ENCODE assay signal across 14 cellular contexts in genomic region chr2:226679389-226680057, GRCh38.
A peak's percentile ranks its signal among the peaks of the same experiment; 100 is the strongest.
DNase-seq lines count a peak whose midpoint lies in the region; ATAC-seq and TF ChIP-seq lines count a peak whose summit lies in the region.
"Had no signal": no experiment of that assay in that cellular context is flagged by ENCODE, and none has a peak within 500 bp of the region (broad histone marks: within the 10 kb centered on the region; RNA-seq: fewer than 3 reads in every experiment).

No MANE protein-coding gene starts in this region.

- ATAC-seq in HCT116: no peak
- ATAC-seq in left colon: peak; percentile 28
- ATAC-seq in psoas muscle: peak; percentile 90 to 97 (median 94)
- ATAC-seq in HG02610 (IDR thresholded peaks at IDR 0.05; ENCODE audit: unreplicated experiment): no peak
- no peak for ATAC-seq in omental fat pad (ENCODE audit: low FRiP score)
- ATAC-seq: GM12878, K562 had no signal

- DNase-seq in HCT116 (ENCODE audit: low read depth, low spot score) (no peak), SJCRH30 (peak; percentile 68 to 84), left colon (no peak), psoas muscle (peak in 1 of 2 donors; percentile 56), cerebellar nuclear complex (lab: John Stamatoyannopoulos, UW) (no peak), omental fat pad (ENCODE audit: low spot score) (no peak)
- DNase-seq in activated CD4-positive, CD25-positive, alpha-beta regulatory T cell treated with anti-CD3 and anti-CD28 coated beads, Interleukin-2, amount 50 U/mL, for 72 hours: no peak
- DNase-seq: CD8-positive, alpha-beta memory T cell; GOT3; H9 had no signal

- POLR2A ChIA-PET in HCT116 (lab: Charles Lee): no interaction called here

- no peaks in the 10 kb centered on the region for H3K9me3 ChIP-seq in HCT116 (ENCODE audit: control insufficient read depth in 1 of 2, insufficient read depth in 1 of 2, low read depth in 1 of 2, low read length in 2 of 2)
- H3K9me3 ChIP-seq in SJCRH30 (replicated peaks): no peaks in the 10 kb centered on the region; the same call in 1 of the 2 replicates
- no peaks in the 10 kb centered on the region for H3K9me3 ChIP-seq in psoas muscle
- H3K9me3 ChIP-seq: BLaER1 had no signal

- no TSS peak for BruUV-seq in HCT116 (replicated peaks; lab: Mats Ljungman, UMichigan)

- TF ChIP-seq CTCF in HCT116 (IDR thresholded peaks at IDR 0.05 in 2 of 3, conservative IDR thresholded peaks at IDR 0.05 in 1 of 3; ENCODE audit: borderline replicate concordance in 1 of 3, insufficient read depth in 1 of 3, low read depth in 2 of 3, low read length in 2 of 3) (no peak), psoas muscle (IDR thresholded peaks at IDR 0.05) (no peak), omental fat pad (IDR thresholded peaks at IDR 0.05) (no peak)

- H3K4me1 ChIP-seq in HCT116 (ENCODE audit: control insufficient read depth in 1 of 2, insufficient read depth in 2 of 2, low read length in 2 of 2) (peaks cover 45 to 51% of the 10 kb centered on the region in 2 experiments), SJCRH30 (peaks cover 27% of the 10 kb centered on the region), psoas muscle (peaks cover 15% of the 10 kb centered on the region)
- H3K4me1 ChIP-seq: BLaER1 had no signal

- no peak for TF ChIP-seq RAD21 in HCT116 (IDR thresholded peaks at IDR 0.05; ENCODE audit: low read depth)

- H3K27ac ChIP-seq in HCT116 (ENCODE audit: low read depth, low read length): peak overlapping the region; percentile 3; the same call in 1 of the 2 replicates
- no peak overlapping the region for H3K27ac ChIP-seq in SJCRH30
- H3K27ac ChIP-seq in psoas muscle: peak overlapping the region; percentile 82
- H3K27ac ChIP-seq: BLaER1 had no signal

- H3K9me2 ChIP-seq in HCT116 (ENCODE audit: insufficient read depth): no peaks in the 10 kb centered on the region

- peak overlapping the region; percentile 79 for H2AFZ ChIP-seq in HCT116 (ENCODE audit: low read depth, low read length, poor library complexity, severe bottlenecking)

- H3K4me2 ChIP-seq in HCT116 (ENCODE audit: low read length): no peak overlapping the region
- H3K4me2 ChIP-seq: BLaER1 had no signal

- CTCF ChIA-PET in HCT116 (lab: Charles Lee): no interaction called here

- WGBS in psoas muscle, 3 donors: 38 to 62% (median 41%) methylated on average over 7 of the region's 7 CpGs

- no peaks in the 10 kb centered on the region for H4K20me1 ChIP-seq in HCT116 (ENCODE audit: insufficient read depth)
- H4K20me1 ChIP-seq: BLaER1 had no signal

- peaks cover 0 to 3% of the 10 kb centered on the region in 2 experiments; a peak in 1 of 4 replicates for H3K36me3 ChIP-seq in HCT116 (ENCODE audit: control insufficient read depth in 1 of 2, insufficient read depth in 2 of 2, low read length in 2 of 2)
- H3K36me3 ChIP-seq in SJCRH30: no peaks in the 10 kb centered on the region
- no peaks in the 10 kb centered on the region for H3K36me3 ChIP-seq in psoas muscle (ENCODE audit: insufficient read depth in 1 of 2, low read depth in 1 of 2)
- H3K36me3 ChIP-seq: BLaER1 had no signal

- RAD21 ChIA-PET in HCT116 (lab: Charles Lee; ENCODE audit: low non-redundant PET in 1 of 2, low total read pairs in 2 of 2, uncharacterized antibody in 2 of 2, unreplicated experiment in 2 of 2): no interaction called here

- H3K27me3 ChIP-seq in HCT116 (ENCODE audit: insufficient read depth, low read length) (no peaks in the 10 kb centered on the region), SJCRH30 (no peaks in the 10 kb centered on the region), psoas muscle (ENCODE audit: insufficient read depth in 3 of 3, low read length in 2 of 3) (no peaks in the 10 kb centered on the region)
- H3K27me3 ChIP-seq: BLaER1 had no signal

- TF ChIP-seq POLR2A in HCT116 (IDR thresholded peaks at IDR 0.05; ENCODE audit: borderline replicate concordance, extremely low read depth, insufficient read depth, insufficient read length): no peak

- intact Hi-C loops in HCT116 (cut with micrococcal nuclease) (no loop called here), left colon (cut with DNase I, micrococcal nuclease) (no loop called here), psoas muscle (cut with DNase I) (no loop called here)

- H3K4me3 ChIP-seq in HCT116 (replicated peaks in 1 of 2; ENCODE audit: low read depth in 1 of 2, low read length in 2 of 2) (no peak overlapping the region), SJCRH30 (no peak overlapping the region), psoas muscle (peak overlapping the region; percentile 31)
- H3K4me3 ChIP-seq: BLaER1, GM12878, K562 had no signal

- H3K79me2 ChIP-seq in HCT116 (ENCODE audit: insufficient read depth, low read length): no peaks in the 10 kb centered on the region

- H3K9ac ChIP-seq in HCT116 (ENCODE audit: low read length): no peak overlapping the region
- H3K9ac ChIP-seq: BLaER1 had no signal

TF ChIP-seq in HCT116, 20 proteins besides CTCF, POLR2A, EP300 and RAD21:
- TF ChIP-seq EGR1 (IDR thresholded peaks at IDR 0.05; ENCODE audit: low read depth) (no peak), ZBTB33 (IDR thresholded peaks at IDR 0.05; ENCODE audit: extremely low read depth, insufficient replicate concordance, low read length) (no peak), POLR2AphosphoS5 (IDR thresholded peaks at IDR 0.05; ENCODE audit: low read depth, low read length) (no peak), EZH2phosphoT487 (IDR thresholded peaks at IDR 0.05; ENCODE audit: borderline replicate concordance) (no peak), FOSL1 (IDR thresholded peaks at IDR 0.05; ENCODE audit: low read depth) (no peak), ATF3 (IDR thresholded peaks at IDR 0.05) (no peak), ZFX (IDR thresholded peaks at IDR 0.05) (no peak), MAX (IDR thresholded peaks at IDR 0.05) (no peak), TCF7L2 (IDR thresholded peaks at IDR 0.05; ENCODE audit: borderline replicate concordance, extremely low read depth, insufficient read depth, insufficient read length) (no peak), CBX3 (IDR thresholded peaks at IDR 0.05; ENCODE audit: low read depth) (no peak), EZH2 (IDR thresholded peaks at IDR 0.05) (no peak), ELF1 (IDR thresholded peaks at IDR 0.05; ENCODE audit: borderline replicate concordance, low read depth) (no peak), SIN3A (IDR thresholded peaks at IDR 0.05; ENCODE audit: low read depth) (no peak), JUND (IDR thresholded peaks at IDR 0.05) (no peak)

Comparison
In these comparisons a context has a peak if more than half of its experiments do, and no peak if none do; other contexts are left out.
1. ATAC-seq: peak in left colon (single experiment) and psoas muscle (4 of 4); none in HCT116 (single experiment), HG02610 (single experiment) and omental fat pad (single experiment).
2. DNase-seq: peak in SJCRH30 (2 of 2); none in HCT116 (single experiment), left colon (0 of 2), activated CD4-positive, CD25-positive, alpha-beta regulatory T cell treated with anti-CD3 and anti-CD28 coated beads, Interleukin-2, amount 50 U/mL, for 72 hours (single experiment), cerebellar nuclear complex (0 of 2) and omental fat pad (single experiment).